Comparison of ENCODE assay signal across 7 cellular contexts in the genomic region with DNA sequence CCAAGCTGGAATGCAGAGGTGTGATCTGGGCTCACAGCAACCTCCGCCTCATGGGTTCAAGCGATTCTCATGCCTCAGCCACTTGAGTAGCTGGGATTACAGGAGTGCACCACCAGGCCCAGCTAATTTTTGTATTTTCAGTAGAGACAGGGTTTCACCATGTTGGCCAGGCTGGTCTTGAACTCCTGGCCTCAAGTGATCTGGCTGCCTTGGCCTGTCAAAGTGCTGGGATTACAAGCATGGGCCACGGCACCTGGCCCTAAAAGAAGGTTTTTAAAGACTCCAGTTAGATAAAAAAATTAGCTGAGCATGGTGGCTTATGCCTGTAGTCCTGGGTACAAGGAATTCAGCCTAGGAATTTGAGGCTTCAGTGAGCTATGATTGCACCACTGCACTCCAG.
DNase-seq lines count a peak whose midpoint lies in the region; ATAC-seq, FAIRE-seq and TF ChIP-seq lines count a peak whose summit lies in the region.
"Not testable (repeated sequence)": the region's sequence is repeated elsewhere in the genome, so short reads cannot be mapped to it uniquely, and the experiment has no call there.

No MANE protein-coding gene starts in this region.

- not testable (repeated sequence) for H3K56ac ChIP-seq in IMR-90 (ENCODE audit: extremely low read depth, insufficient read depth, low read length)

- H3K27me3 Mint-ChIP-seq in chondrocyte (ENCODE audit: low read depth): not testable (repeated sequence)

- POLR2A ChIA-PET in IMR-90 (lab: Charles Lee; ENCODE audit: unreplicated experiment); HepG2 (lab: Yijun Ruan, JAX): not testable (repeated sequence)

- H3K79me1 ChIP-seq in IMR-90 (ENCODE audit: low read depth in 1 of 2, low read length in 2 of 2): peaks cover 2 to 11% of the 10 kb centered on the region in 2 experiments; a peak in 2 of 4 replicates

- FAIRE-seq in HepG2 (lab: Jason Lieb, UNC): not testable (repeated sequence)

- H3K23ac ChIP-seq in IMR-90 (ENCODE audit: low read depth, low read length): not testable (repeated sequence)

- TF ChIP-seq POLR2A in IMR-90 (IDR thresholded peaks at IDR 0.05; ENCODE audit: low read depth, low read length); HepG2 (IDR thresholded peaks at IDR 0.05; ENCODE audit: insufficient read depth in 1 of 2, low read depth in 2 of 2, low read length in 2 of 2): not testable (repeated sequence)

- not testable (repeated sequence) for H2BK15ac ChIP-seq in IMR-90 (ENCODE audit: low read depth, low read length)

- not testable (repeated sequence) for H3K27me3 ChIP-seq in IMR-90 (ENCODE audit: control insufficient read depth, insufficient read depth, low read length); adipocyte (replicated peaks; ENCODE audit: control insufficient read depth, insufficient read depth, low read length); HepG2 (ENCODE audit: control insufficient read depth in 1 of 2, insufficient read depth in 2 of 2, low read length in 2 of 2)

- not testable (repeated sequence) for H3K4me3 ChIP-seq in IMR-90 (ENCODE audit: insufficient read depth, low read depth, low read length); adipocyte (ENCODE audit: low read length); epithelial cell of proximal tubule (ENCODE audit: low read depth, low read length); HepG2 (replicated peaks in 1 of 3; ENCODE audit: insufficient read depth in 1 of 3, low read depth in 2 of 3, low read length in 3 of 3)

- H3K4me2 ChIP-seq in IMR-90 (ENCODE audit: low read depth, low read length); HepG2 (ENCODE audit: low read depth, low read length): not testable (repeated sequence)

- H3K18ac ChIP-seq in IMR-90 (ENCODE audit: low read depth, low read length): not testable (repeated sequence)

- not testable (repeated sequence) for H3K9me3 Mint-ChIP-seq in chondrocyte (ENCODE audit: low read depth)

- H2AFZ ChIP-seq in IMR-90 (replicated peaks; ENCODE audit: low read length, poor library complexity); HepG2 (ENCODE audit: low read length): not testable (repeated sequence)

- not testable (repeated sequence) for H4K8ac ChIP-seq in IMR-90 (ENCODE audit: low read depth in 2 of 2, low read length in 2 of 2)

- not testable (repeated sequence) for H2AK5ac ChIP-seq in IMR-90 (ENCODE audit: low read depth, low read length)

- DNase-seq in EH (ENCODE audit: low read depth) (peak; percentile 33), adipocyte (ENCODE audit: low read depth) (peak; percentile 29), epithelial cell of proximal tubule (ENCODE audit: low read depth) (peak; percentile 10), renal cortical epithelial cell (ENCODE audit: low read depth) (peak; percentile 17)
- DNase-seq in IMR-90; chondrocyte (ENCODE audit: low spot score); HepG2 (ENCODE audit: low spot score): not testable (repeated sequence)

- H2BK5ac ChIP-seq in IMR-90 (ENCODE audit: low read depth, low read length, poor library complexity, severe bottlenecking): not testable (repeated sequence)

- peaks cover 19% of the 10 kb centered on the region for H3K36me3 Mint-ChIP-seq in chondrocyte (ENCODE audit: low read depth)

- peak overlapping the region; percentile 51 for H3K27ac Mint-ChIP-seq in chondrocyte (ENCODE audit: unreplicated experiment)

- TF ChIP-seq EP300 in HepG2 (IDR thresholded peaks at IDR 0.05; ENCODE audit: low read depth in 2 of 2, low read length in 2 of 2); HepG2 (CRISPR knock-in tag; IDR thresholded peaks at IDR 0.05; ENCODE audit: borderline replicate concordance): not testable (repeated sequence)

- not testable (repeated sequence) for H4K20me1 ChIP-seq in IMR-90 (ENCODE audit: insufficient read depth, low read length); HepG2 (ENCODE audit: insufficient read depth, low read length)

- not testable (repeated sequence) for H3K9me3 ChIP-seq in IMR-90 (ENCODE audit: control insufficient read depth, insufficient read depth, low read length); adipocyte (ENCODE audit: control insufficient read depth, low read length); HepG2 (ENCODE audit: low read length)

- ATAC-seq in IMR-90 (ENCODE audit: low read depth): peak; percentile 21; the same call in 1 of the 2 replicates
- not testable (repeated sequence) for ATAC-seq in HepG2

- not testable (repeated sequence) for H3K9me1 ChIP-seq in IMR-90 (ENCODE audit: insufficient read depth, low read length)

- H2AK9ac ChIP-seq in IMR-90 (replicated peaks; ENCODE audit: low read depth, low read length, poor library complexity): not testable (repeated sequence)

- TF ChIP-seq CTCF in IMR-90 (conservative IDR thresholded peaks at IDR 0.05; ENCODE audit: low read depth, low read length); chondrocyte (IDR thresholded peaks at IDR 0.05); epithelial cell of proximal tubule (conservative IDR thresholded peaks at IDR 0.05; ENCODE audit: low read depth, low read length); HepG2 (CRISPR knock-in tag; IDR thresholded peaks at IDR 0.05): not testable (repeated sequence)

- not testable (repeated sequence) for TF ChIP-seq RAD21 in IMR-90 (IDR thresholded peaks at IDR 0.05; ENCODE audit: low read length); HepG2 (CRISPR knock-in tag; IDR thresholded peaks at IDR 0.05)

- dilution Hi-C loops in IMR-90 (cut with HindIII; ENCODE audit: low sequenced_read_pairs, unreplicated experiment): not testable (repeated sequence)

- WGBS in IMR-90 (ENCODE audit: extremely low coverage in 2 of 2, insufficient read length in 1 of 2), 2 experiments: 100% methylated on average over 1 of the region's 3 CpGs; no CpG with 5 or more reads in 1 of the 2 experiments
- 99% methylated on average over 3 of the region's 3 CpGs for WGBS in HepG2 (ENCODE audit: low lambda C conversion rate)

- not testable (repeated sequence) for H3K4me3 Mint-ChIP-seq in chondrocyte (ENCODE audit: unreplicated experiment)

- BruUV-seq in IMR-90 (replicated peaks; lab: Mats Ljungman, UMichigan); HepG2 (replicated peaks; lab: Mats Ljungman, UMichigan): not testable (repeated sequence)

- not testable (repeated sequence) for H3K27ac ChIP-seq in IMR-90 (ENCODE audit: insufficient read depth, low read length); HepG2 (ENCODE audit: extremely low read length, insufficient read depth, low read length)

- H2BK120ac ChIP-seq in IMR-90 (ENCODE audit: low read depth, low read length): not testable (repeated sequence)

- H4K5ac ChIP-seq in IMR-90 (ENCODE audit: low read depth, low read length): not testable (repeated sequence)

- CTCF ChIA-PET in IMR-90 (lab: Yijun Ruan, JAX); HepG2 (lab: Yijun Ruan, JAX; ENCODE audit: low intra/inter-chr PET ratio, low total read pairs): not testable (repeated sequence)

- H3K4me1 ChIP-seq in IMR-90 (ENCODE audit: control insufficient read depth, insufficient read depth, low read length); adipocyte (ENCODE audit: control insufficient read depth, insufficient read depth, low read length); HepG2 (ENCODE audit: insufficient read depth, low read length): not testable (repeated sequence)

- intact Hi-C loops in IMR-90 (cut with micrococcal nuclease): loop anchor here (5.0 kb wide), 1 partner anchor 35 kb away; no protein-coding TSS in a partner anchor
- intact Hi-C loops in HepG2 (cut with micrococcal nuclease; ENCODE audit: unreplicated experiment): not testable (repeated sequence)

- H3K4ac ChIP-seq in IMR-90 (ENCODE audit: low read depth, low read length): not testable (repeated sequence)

- not testable (repeated sequence) for H3K4me1 Mint-ChIP-seq in chondrocyte (ENCODE audit: low read depth)

- not testable (repeated sequence) for H2BK20ac ChIP-seq in IMR-90 (ENCODE audit: low read depth, low read length)

- H3K79me2 ChIP-seq in HepG2 (ENCODE audit: insufficient read depth, low read length): not testable (repeated sequence)

- H3K14ac ChIP-seq in IMR-90 (replicated peaks; ENCODE audit: low read depth, low read length): not testable (repeated sequence)

- in situ Hi-C loops in IMR-90 (cut with MboI; ENCODE audit: low sequenced_read_pairs); HepG2 (cut with HindIII; ENCODE audit: extremely low pct_ligation_motif_present, low pct_unique_long_range_greater_than_20kb): not testable (repeated sequence)

- not testable (repeated sequence) for H3K9ac ChIP-seq in IMR-90 (ENCODE audit: low read depth, low read length); adipocyte (ENCODE audit: low read length); HepG2 (ENCODE audit: insufficient read depth, low read depth, low read length)

- not testable (repeated sequence) for H4K91ac ChIP-seq in IMR-90 (ENCODE audit: insufficient read depth, low read depth, low read length)

- H3K36me3 ChIP-seq in IMR-90 (ENCODE audit: control insufficient read depth, insufficient read depth, low read length) (peaks cover 43% of the 10 kb centered on the region), adipocyte (ENCODE audit: control insufficient read depth, insufficient read depth, low read length, severe bottlenecking) (peaks cover 83% of the 10 kb centered on the region), HepG2 (replicated peaks in 1 of 2; ENCODE audit: control insufficient read depth in 1 of 2, insufficient read depth in 2 of 2, low read length in 2 of 2) (peaks cover 10 to 48% of the 10 kb centered on the region in 2 experiments)

TF ChIP-seq in HepG2, 621 proteins besides CTCF, POLR2A, EP300 and RAD21:
- peak; percentile 81 for TF ChIP-seq ZNF121 (CRISPR knock-in tag; IDR thresholded peaks at IDR 0.05)
